7 cellular contexts compared by ENCODE assay signal in genomic region chr11:128469220-128469619, GRCh38.
DNase-seq lines count a peak whose midpoint lies in the region; ATAC-seq and TF ChIP-seq lines count a peak whose summit lies in the region.

No MANE protein-coding gene starts in this region.

- ATAC-seq in GM18870 (IDR thresholded peaks at IDR 0.05; ENCODE audit: unreplicated experiment) = peak; percentile 35
- ATAC-seq in GM21786 (IDR thresholded peaks at IDR 0.05; ENCODE audit: unreplicated experiment) = peak; percentile 43
- ATAC-seq in upper lobe of right lung = no peak

- H3K36me3 ChIP-seq in OCI-LY1 (ENCODE audit: insufficient read depth, low read length) (peaks cover 83% of the 10 kb centered on the region), sigmoid colon (peaks cover 0 to 14% (median 0%) of the 10 kb centered on the region in 4 donors), upper lobe of right lung (peaks cover 12% of the 10 kb centered on the region)

- H3K4me1 ChIP-seq in OCI-LY1 (ENCODE audit: insufficient read depth, low read length, severe bottlenecking) (peaks cover 93% of the 10 kb centered on the region), sigmoid colon (peaks cover 0 to 51% (median 38%) of the 10 kb centered on the region in 4 donors), upper lobe of right lung (peaks cover 80% of the 10 kb centered on the region)

- H3K9me2 ChIP-seq in OCI-LY1 (ENCODE audit: low read depth, low read length) = no peaks in the 10 kb centered on the region

- no peak for TF ChIP-seq POLR2A in sigmoid colon (IDR thresholded peaks at IDR 0.05)

- TF ChIP-seq CTCF in OCI-LY1 (IDR thresholded peaks at IDR 0.05; ENCODE audit: low read length) (peak; percentile 27; the same call in 1 of the 2 replicates), sigmoid colon (IDR thresholded peaks at IDR 0.05) (no peak), upper lobe of right lung (IDR thresholded peaks at IDR 0.05) (no peak)

- H3K27me3 ChIP-seq in OCI-LY1 (ENCODE audit: insufficient read depth, low read length) = no peaks in the 10 kb centered on the region
- no peaks in the 10 kb centered on the region for H3K27me3 ChIP-seq in sigmoid colon
- H3K27me3 ChIP-seq in upper lobe of right lung = no peaks in the 10 kb centered on the region

- H3K27ac ChIP-seq in OCI-LY1 (ENCODE audit: low read depth, low read length, poor library complexity, severe bottlenecking) (peak overlapping the region; percentile 98), sigmoid colon (peak overlapping the region in 3 of 4 donors; percentile 18 to 71 (median 53)), upper lobe of right lung (no peak overlapping the region)

- intact Hi-C loops in sigmoid colon (cut with DNase I) (no loop called here), upper lobe of right lung (cut with DNase I) (no loop called here)

- no peak for TF ChIP-seq EP300 in sigmoid colon (IDR thresholded peaks at IDR 0.05)

- H3K9ac ChIP-seq in OCI-LY1 (ENCODE audit: low read length) = peak overlapping the region; percentile 57

- H3K4me2 ChIP-seq in OCI-LY1 (ENCODE audit: low read length) = peak overlapping the region; percentile 66

- H3K4me3 ChIP-seq in OCI-LY1 (ENCODE audit: low read depth, low read length, poor library complexity, severe bottlenecking) (peak overlapping the region; percentile 15), sigmoid colon (no peak overlapping the region), upper lobe of right lung (no peak overlapping the region)

- peaks cover 18% of the 10 kb centered on the region for H3F3A ChIP-seq in OCI-LY1 (ENCODE audit: insufficient read depth, low read length)

- peaks cover 9% of the 10 kb centered on the region; the same call in 1 of the 2 replicates for H3K79me2 ChIP-seq in OCI-LY1 (ENCODE audit: insufficient read depth, low read length)

- H4K20me1 ChIP-seq in OCI-LY1 (ENCODE audit: insufficient read depth, low read length) = no peaks in the 10 kb centered on the region

- H2AFZ ChIP-seq in OCI-LY1 (ENCODE audit: low read length) = no peak overlapping the region

- 43 to 49% methylated on average over 4 of the region's 4 CpGs for WGBS in sigmoid colon, 2 donors

- H3K9me3 ChIP-seq in OCI-LY1 (ENCODE audit: low read length) (no peaks in the 10 kb centered on the region), sigmoid colon (no peaks in the 10 kb centered on the region), upper lobe of right lung (no peaks in the 10 kb centered on the region)

- no peak for DNase-seq in sigmoid colon
- no peak for DNase-seq in NCI-H1694 (lab: John Stamatoyannopoulos, UW)
- no peak for DNase-seq in upper lobe of right lung
- no peak for DNase-seq in superior temporal gyrus (ENCODE audit: extremely low spot score)
